Comparison of ENCODE assay signal across 9 cellular contexts in the genomic region with DNA sequence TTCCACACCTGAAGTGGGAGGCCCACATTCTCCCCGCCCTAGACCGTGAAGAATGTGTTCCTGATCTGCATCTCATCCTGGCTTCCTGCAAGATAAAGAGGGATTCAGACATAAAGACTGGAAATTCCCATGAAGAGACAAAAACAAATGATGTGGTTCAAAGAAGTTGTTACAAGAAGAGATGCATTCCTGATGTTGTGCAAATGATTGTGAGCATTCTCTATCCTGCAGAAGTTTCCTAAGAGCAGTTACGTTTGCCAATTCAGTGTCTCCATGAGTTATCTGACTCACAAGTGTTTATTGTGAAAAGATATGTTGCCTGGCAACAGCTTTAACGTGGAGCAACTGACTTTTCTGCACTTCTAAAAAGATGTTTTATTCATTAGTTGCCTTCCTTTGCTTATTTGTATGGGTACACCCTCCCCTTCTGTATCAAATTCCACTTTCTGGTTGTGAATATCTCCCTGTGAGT.
DNase-seq lines count a peak whose midpoint lies in the region; ATAC-seq and TF ChIP-seq lines count a peak whose summit lies in the region.
"Had no signal": no experiment of that assay in that cellular context is flagged by ENCODE, and none has a peak within 500 bp of the region (broad histone marks: within the 10 kb centered on the region; RNA-seq: fewer than 3 reads in every experiment).

No MANE protein-coding gene starts in this region.

- H3K4me1 ChIP-seq in ascending aorta: no peaks in the 10 kb centered on the region

- in situ Hi-C loops in ACHN (cut with HindIII; ENCODE audit: low pct_ligation_motif_present, low pct_unique_long_range_greater_than_20kb, low sequenced_read_pairs) (no loop called here), astrocyte of the cerebellum (cut with HindIII; ENCODE audit: low sequenced_read_pairs) (no loop called here)

- intact Hi-C loops in ascending aorta (cut with DNase I): no loop called here

- TF ChIP-seq CTCF in astrocyte of the cerebellum (IDR thresholded peaks at IDR 0.05; ENCODE audit: low read depth, low read length, missing control alignments): no peak
- no peak for TF ChIP-seq CTCF in kidney epithelial cell (IDR thresholded peaks at IDR 0.05; ENCODE audit: insufficient read depth, low read length, poor library complexity, severe bottlenecking)
- no peak for TF ChIP-seq CTCF in ascending aorta (IDR thresholded peaks at IDR 0.05)

- no peaks in the 10 kb centered on the region for H3K9me3 ChIP-seq in ascending aorta

- H3K36me3 ChIP-seq in kidney epithelial cell (ENCODE audit: control insufficient read depth, insufficient read depth, low read length) (no peaks in the 10 kb centered on the region), ascending aorta (no peaks in the 10 kb centered on the region)

- no peak for ATAC-seq in GM18873 (IDR thresholded peaks at IDR 0.05; ENCODE audit: low FRiP score, unreplicated experiment)
- no peak for ATAC-seq in GM21723 (IDR thresholded peaks at IDR 0.05; ENCODE audit: unreplicated experiment)

- H3K27me3 ChIP-seq in kidney epithelial cell (ENCODE audit: control insufficient read depth, insufficient read depth, low read length): no peaks in the 10 kb centered on the region
- no peaks in the 10 kb centered on the region for H3K27me3 ChIP-seq in ascending aorta

- no peak overlapping the region for H3K27ac ChIP-seq in ascending aorta

- H3K4me3 ChIP-seq in astrocyte of the cerebellum (ENCODE audit: low read depth, low read length) (peak overlapping the region; percentile 15), kidney epithelial cell (ENCODE audit: low read depth, low read length) (no peak overlapping the region), ascending aorta (no peak overlapping the region)

- peak; percentile 41 for DNase-seq in ACHN
- peak; percentile 30 for DNase-seq in HS-27A (ENCODE audit: low read depth)
- peak; percentile 99 for DNase-seq in astrocyte of the cerebellum (ENCODE audit: low read depth)
- peak; percentile 5 for DNase-seq in kidney epithelial cell (ENCODE audit: low read depth)
- DNase-seq in ascending aorta (ENCODE audit: low spot score in 2 of 2): no peak
- DNase-seq in HK-2 (ENCODE audit: unreplicated experiment): no peak
- DNase-seq: posterior cingulate gyrus had no signal

Comparison
In these comparisons a context has a peak if more than half of its experiments do, and no peak if none do; other contexts are left out.
1. DNase-seq: peak in ACHN (single experiment), HS-27A (single experiment), astrocyte of the cerebellum (single experiment) and kidney epithelial cell (single experiment); none in ascending aorta (0 of 2) and HK-2 (single experiment).